ENCODE assay signal across 10 cellular contexts in the genomic region with DNA sequence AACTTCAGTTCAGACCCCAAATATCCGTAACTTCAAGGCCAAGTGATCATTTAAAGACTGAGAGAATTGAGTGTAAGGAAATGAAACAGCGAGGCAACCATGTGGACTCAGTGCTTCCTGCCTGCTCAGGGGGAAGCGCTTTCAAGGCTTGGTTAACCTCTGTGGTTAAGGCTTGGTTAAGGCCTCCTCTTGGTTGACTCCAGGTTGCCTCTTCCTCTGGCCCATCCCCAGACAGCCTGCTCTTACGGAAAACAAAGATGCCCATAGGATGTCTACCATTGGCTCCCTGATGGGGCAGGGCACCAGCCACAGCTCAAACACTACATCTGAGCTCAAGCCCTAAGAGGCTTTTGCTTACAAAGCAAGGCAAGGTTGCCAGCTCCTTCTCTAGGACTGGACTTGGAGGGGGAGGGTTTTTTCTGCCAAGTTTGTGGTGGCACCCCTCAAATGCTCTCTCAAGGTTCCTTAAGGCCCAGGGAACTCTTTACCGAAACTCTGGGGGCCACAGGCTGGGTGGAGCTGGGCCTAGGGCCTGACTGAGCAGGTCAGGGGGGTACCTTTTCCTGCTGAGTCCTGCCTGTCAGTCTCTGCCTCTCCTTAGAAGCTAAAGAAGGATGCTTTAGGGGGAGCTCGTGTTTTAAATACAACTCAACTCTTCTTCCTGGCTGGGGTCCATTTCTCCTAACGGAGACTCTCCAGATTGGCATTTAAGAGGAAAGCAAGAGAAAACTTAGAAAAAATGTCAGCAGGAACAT. TPM values are rescaled to one million over a fixed set of nuclear protein-coding genes. Genes with fewer than 3 reads are reported as not detected.
DNase-seq lines count a peak whose midpoint lies in the region; ATAC-seq and TF ChIP-seq lines count a peak whose summit lies in the region.
"Had no signal": no experiment of that assay in that cellular context is flagged by ENCODE, and none has a peak within 500 bp of the region (broad histone marks: within the 10 kb centered on the region; RNA-seq: fewer than 3 reads in every experiment).

No MANE protein-coding gene starts in this region.

- CTCF ChIA-PET in Calu3 (lab: Charles Lee) = no interaction called here

- H3K4me3 ChIP-seq in GM12864 (ENCODE audit: low read depth, low read length) = no peak overlapping the region
- no peak overlapping the region for H3K4me3 ChIP-seq in SJCRH30
- H3K4me3 ChIP-seq: body of pancreas had no signal

- H3K4me3 Mint-ChIP-seq in Calu3 (ENCODE audit: low read depth, unreplicated experiment) = no peak overlapping the region

- H3K36me3 Mint-ChIP-seq in Calu3 (ENCODE audit: insufficient read depth, unreplicated experiment) = no peaks in the 10 kb centered on the region

- H3K36me3 ChIP-seq in SJCRH30 = peaks cover 29% of the 10 kb centered on the region

- no peak overlapping the region for H3K27ac Mint-ChIP-seq in Calu3 (ENCODE audit: unreplicated experiment)

- H3K4me1 Mint-ChIP-seq in Calu3 (ENCODE audit: low read depth, unreplicated experiment) = no peaks in the 10 kb centered on the region

- TF ChIP-seq CTCF in GM12864 (IDR thresholded peaks at IDR 0.05; ENCODE audit: low read depth, low read length, missing control alignments) = no peak
- no peak for TF ChIP-seq CTCF in omental fat pad (IDR thresholded peaks at IDR 0.05)
- TF ChIP-seq CTCF in Calu3 (IDR thresholded peaks at IDR 0.05; ENCODE audit: unreplicated experiment) = no peak

- H3K27ac ChIP-seq in SJCRH30 = no peak overlapping the region
- H3K27ac ChIP-seq: body of pancreas had no signal

- DNase-seq in GM12864 (ENCODE audit: low read depth) (peak; percentile 72), Kasumi-1 (lab: John Stamatoyannopoulos, UW) (peak; percentile 21 to 31), omental fat pad (ENCODE audit: low spot score) (no peak), SJCRH30 (no peak), Calu3 (no peak)
- DNase-seq in activated gamma-delta T cell treated with anti-CD3 and anti-CD28 coated beads, Interleukin-2, amount 50 U/mL, for 16 hours (ENCODE audit: low read depth) = peak; percentile 20
- peak; percentile 24 for DNase-seq in stimulated activated CD8-positive, alpha-beta memory T cell treated with anti-CD3 and anti-CD28 coated beads, Interleukin-12 subunit alpha, Interleukin-12 subunit beta, amount 100 ng/mL, for 24 hours (ENCODE audit: extremely low read depth)

- H3K27me3 Mint-ChIP-seq in Calu3 (ENCODE audit: unreplicated experiment) = peaks cover 93% of the 10 kb centered on the region

- H3K9me3 ChIP-seq in SJCRH30 (replicated peaks) = no peaks in the 10 kb centered on the region
- H3K9me3 ChIP-seq: body of pancreas had no signal

- peaks cover 22% of the 10 kb centered on the region for H3K4me1 ChIP-seq in SJCRH30
- H3K4me1 ChIP-seq: body of pancreas had no signal

- ATAC-seq in GM21576 (IDR thresholded peaks at IDR 0.05; ENCODE audit: unreplicated experiment) (peak; percentile 98), omental fat pad (ENCODE audit: low FRiP score) (no peak)
- ATAC-seq: body of pancreas had no signal

- no TSS peak for BruUV-seq in Calu3 (replicated peaks; lab: Mats Ljungman, UMichigan)

- no peaks in the 10 kb centered on the region for H3K27me3 ChIP-seq in SJCRH30
- H3K27me3 ChIP-seq: body of pancreas had no signal

- H3K9me3 Mint-ChIP-seq in Calu3 (ENCODE audit: low read depth, unreplicated experiment) = no peaks in the 10 kb centered on the region

- intact Hi-C loops in Calu3 (cut with micrococcal nuclease; ENCODE audit: unreplicated experiment) = no loop called here

RNA-seq across cellular contexts. Expression of a gene that starts 13.7 kb away (rescaled TPM):
- total RNA-seq in omental fat pad (under 1 TPM in 2 of 4 donors, not detected in 2; 0.12 to 0.56 TPM), Calu3 (2022) (0.50 TPM in 1 of 2 replicates, not detected in the other)
- 200 and 211 TPM in 2 replicates for total RNA-seq in SJCRH30 (2014; rRNA removed; shearing (Covaris generic))
- total RNA-seq: body of pancreas, renal cortical epithelial cell had no signal

RNA-seq across cellular contexts. Expression of a gene that starts 27.1 kb away (rescaled TPM):
- 10 to 100 TPM; 27.3 to 87.5 (median 62.1) TPM for total RNA-seq in omental fat pad
- 126 and 145 TPM in 2 replicates for total RNA-seq in SJCRH30 (2014; rRNA removed; shearing (Covaris generic))
- 67.2 and 77.3 TPM in 2 replicates for total RNA-seq in Calu3 (2022)

Comparison
In these comparisons a context has a peak if more than half of its experiments do, and no peak if none do; other contexts are left out.
1. DNase-seq: peak in GM12864 (single experiment), Kasumi-1 (2 of 2), activated gamma-delta T cell treated with anti-CD3 and anti-CD28 coated beads, Interleukin-2, amount 50 U/mL, for 16 hours (single experiment) and stimulated activated CD8-positive, alpha-beta memory T cell treated with anti-CD3 and anti-CD28 coated beads, Interleukin-12 subunit alpha, Interleukin-12 subunit beta, amount 100 ng/mL, for 24 hours (single experiment); none in omental fat pad (single experiment), SJCRH30 (0 of 2) and Calu3 (single experiment).
2. RNA of a gene that starts 13.7 kb away (total RNA-seq): 200 to 211 TPM in SJCRH30; 0.50 TPM in Calu3 and 0.12 to 0.56 TPM in omental fat pad; every median in the first group is over 100 times any median in the second.